ENCODE assay signal across 20 cellular contexts in genomic region chr11:134915881-134916280, GRCh38.
"Had no signal": no experiment of that assay in that cellular context is flagged by ENCODE, and none has a peak within 500 bp of the region (broad histone marks: within the 10 kb centered on the region; RNA-seq: fewer than 3 reads in every experiment).

No MANE protein-coding gene starts in this region.

- H3K27me3 Mint-ChIP-seq: dendritic cell treated with granulocyte-macrophage colony-stimulating factor and Interleukin-4, amounts not matched to agents 40 ng/mL and 50 ng/mL, for 4 days had no signal

- H3K27ac ChIP-seq: epithelial cell of prostate, esophagus muscularis mucosa, left ventricle myocardium inferior, ovary, right atrium auricular region, skin epidermis, tibial nerve, upper lobe of right lung, vagina had no signal

- H3K27ac Mint-ChIP-seq: dendritic cell treated with granulocyte-macrophage colony-stimulating factor and Interleukin-4, amounts not matched to agents 40 ng/mL and 50 ng/mL, for 4 days; effector memory CD8-positive, alpha-beta T cell; immature natural killer cell had no signal

- H3K36me3 Mint-ChIP-seq: immature natural killer cell, naive B cell had no signal

- H3K9me3 Mint-ChIP-seq: dendritic cell treated with granulocyte-macrophage colony-stimulating factor and Interleukin-4, amounts not matched to agents 40 ng/mL and 50 ng/mL, for 4 days; effector memory CD8-positive, alpha-beta T cell had no signal

- H3K4me1 Mint-ChIP-seq: immature natural killer cell, naive B cell had no signal

- H3K36me3 ChIP-seq: esophagus muscularis mucosa, gastroesophageal sphincter, left ventricle myocardium inferior, ovary, right atrium auricular region, sigmoid colon, tibial nerve, upper lobe of right lung, vagina had no signal

- ATAC-seq: effector memory CD8-positive, alpha-beta T cell; upper lobe of right lung had no signal

- H3K4me3 Mint-ChIP-seq: dendritic cell treated with granulocyte-macrophage colony-stimulating factor and Interleukin-4, amounts not matched to agents 40 ng/mL and 50 ng/mL, for 4 days; effector memory CD8-positive, alpha-beta T cell; immature natural killer cell; naive B cell had no signal

- DNase-seq: effector memory CD8-positive, alpha-beta T cell; immature natural killer cell; mesenchymal stem cell; naive B cell; ovary; stimulated activated CD4-positive, alpha-beta T cell treated with anti-CD3 and anti-CD28 coated beads, Interleukin-2, amount 100 ng/mL, for 24 hours; stimulated activated CD4-positive, alpha-beta T cell treated with anti-CD3 and anti-CD28 coated beads, Interleukin-4, amount 100 ng/mL, for 4 hours; stimulated activated naive CD4-positive, alpha-beta T cell treated with Interleukin-2 at 50 U/mL for 16 hours; upper lobe of right lung had no signal

- H3K4me1 ChIP-seq: left ventricle myocardium inferior, right atrium auricular region, tibial nerve, upper lobe of right lung, vagina had no signal

- H3K27me3 ChIP-seq: esophagus muscularis mucosa, gastroesophageal sphincter, ovary, right atrium auricular region, sigmoid colon, tibial nerve, upper lobe of right lung, vagina had no signal

- H3K9me3 ChIP-seq: esophagus muscularis mucosa, gastroesophageal sphincter, left ventricle myocardium inferior, ovary, right atrium auricular region, sigmoid colon, tibial nerve, upper lobe of right lung, vagina had no signal

- H3K4me3 ChIP-seq: esophagus muscularis mucosa, gastroesophageal sphincter, left ventricle myocardium inferior, lung, ovary, right atrium auricular region, sigmoid colon, skin epidermis, tibial nerve, upper lobe of right lung, vagina had no signal
